In the genomic region with DNA sequence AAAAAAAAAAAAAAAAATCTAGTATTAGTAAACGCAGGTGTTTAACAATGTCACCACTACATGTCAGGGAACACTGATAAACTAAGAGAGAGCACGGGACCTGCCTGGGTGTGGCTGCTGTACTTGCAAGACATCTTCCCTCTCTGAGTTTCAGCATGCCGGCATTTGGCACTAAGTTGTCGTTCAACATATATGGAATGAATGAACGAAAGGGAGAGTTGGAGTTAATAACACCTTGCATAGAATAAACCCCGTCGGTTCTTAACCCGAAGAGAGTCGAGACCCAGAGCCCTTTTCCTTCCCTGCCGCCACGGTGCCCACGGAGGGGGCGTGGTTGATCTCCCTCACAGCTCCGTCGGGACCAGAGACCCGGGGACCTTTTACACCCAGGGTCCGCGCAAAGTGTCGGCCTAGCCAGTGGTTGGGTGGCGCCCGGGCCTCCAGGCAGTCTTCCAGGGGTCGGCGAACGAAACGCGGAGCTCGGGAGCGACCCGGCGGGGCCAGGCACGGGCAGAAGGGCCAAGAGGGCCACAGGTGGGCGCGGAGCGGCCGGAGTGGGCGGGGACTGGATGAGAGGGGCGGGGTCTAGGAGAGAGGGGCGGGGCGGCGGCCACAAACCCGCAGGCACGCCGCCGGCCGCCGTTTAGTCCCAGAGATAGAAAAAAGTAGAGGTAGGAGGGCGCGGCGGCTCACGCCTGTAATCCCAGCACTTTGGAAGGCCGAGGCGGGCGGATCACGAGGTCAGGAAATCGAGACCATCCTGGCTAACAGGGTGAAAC, we compare ENCODE assay signal across 8 cellular contexts. TPM values are rescaled to one million over a fixed set of nuclear protein-coding genes. Genes with fewer than 3 reads are reported as not detected.
DNase-seq lines count a peak whose midpoint lies in the region; ATAC-seq, FAIRE-seq and TF ChIP-seq lines count a peak whose summit lies in the region.

No MANE protein-coding gene starts in this region.

- peak overlapping the region; percentile 92 to 100 (median 94) for H3K4me3 Mint-ChIP-seq in brain

- no peaks in the 10 kb centered on the region for H3K9me3 ChIP-seq in MG63
- no peaks in the 10 kb centered on the region for H3K9me3 ChIP-seq in iPS-18c (ENCODE audit: control insufficient read depth, insufficient read depth, low read length)

- peak overlapping the region in 20 of 21 experiments; percentile 78 to 94 (median 89) for H3K27ac ChIP-seq in skin epidermis

- peak; percentile 58 for ATAC-seq in GM21737 (IDR thresholded peaks at IDR 0.05; ENCODE audit: unreplicated experiment)

- H3K9me3 Mint-ChIP-seq in brain: peaks cover 0 to 6% (median 4%) of the 10 kb centered on the region in 5 experiments

- peaks cover 8% of the 10 kb centered on the region for H3K27me3 Mint-ChIP-seq in brain

- H3K4me3 ChIP-seq in MG63 (peak overlapping the region; percentile 96), iPS-18c (ENCODE audit: insufficient read depth, low read depth, low read length) (peak overlapping the region; percentile 100), skin epidermis (peak overlapping the region; percentile 59 to 96 (median 91))

- peaks cover 32% of the 10 kb centered on the region for H3K36me3 ChIP-seq in MG63

- DNase-seq in D721Med (ENCODE audit: insufficient read length, low spot score): peak; percentile 72
- DNase-seq in MG63: peak; percentile 73
- peak; percentile 79 for DNase-seq in UCSD-AML1 (lab: John Stamatoyannopoulos, UW; ENCODE audit: unreplicated experiment)
- no peak for DNase-seq in NCI-H1105 treated with DMSO at 0.1 percent for 48 hours (lab: John Stamatoyannopoulos, UW)

- H3K27ac Mint-ChIP-seq in brain: peak overlapping the region; percentile 87 to 98 (median 96)

- H3K4me1 Mint-ChIP-seq in brain: peaks cover 43% of the 10 kb centered on the region

- TF ChIP-seq CTCF in D721Med (IDR thresholded peaks at IDR 0.05; ENCODE audit: insufficient read depth, missing control alignments) (no peak), brain (conservative IDR thresholded peaks at IDR 0.05) (no peak)

- no peaks in the 10 kb centered on the region for H3K27me3 ChIP-seq in MG63

- peaks cover 15% of the 10 kb centered on the region for H3K36me3 Mint-ChIP-seq in brain

- FAIRE-seq in D721Med (lab: Jason Lieb, UNC): no peak

RNA-seq across cellular contexts. Expression of gene RPL26L1, which starts 0.8 kb away (rescaled TPM):
- 132 and 142 TPM in 2 replicates for total RNA-seq in MG63 (2014; rRNA removed; shearing (Covaris generic); ENCODE audit: low replicate concordance)
- polyA plus RNA-seq in brain (ENCODE audit: insufficient read depth, low read depth, low replicate concordance): 60.3 TPM

RNA-seq across cellular contexts. Expression of gene ATP6V0E1, which starts 25.1 kb away (rescaled TPM):
- 296 and 325 TPM in 2 replicates for total RNA-seq in MG63 (2014; rRNA removed; shearing (Covaris generic); ENCODE audit: low replicate concordance)
- polyA plus RNA-seq in brain (ENCODE audit: insufficient read depth, low read depth, low replicate concordance): 186 TPM
